28 cellular contexts compared by ENCODE assay signal in the genomic region with DNA sequence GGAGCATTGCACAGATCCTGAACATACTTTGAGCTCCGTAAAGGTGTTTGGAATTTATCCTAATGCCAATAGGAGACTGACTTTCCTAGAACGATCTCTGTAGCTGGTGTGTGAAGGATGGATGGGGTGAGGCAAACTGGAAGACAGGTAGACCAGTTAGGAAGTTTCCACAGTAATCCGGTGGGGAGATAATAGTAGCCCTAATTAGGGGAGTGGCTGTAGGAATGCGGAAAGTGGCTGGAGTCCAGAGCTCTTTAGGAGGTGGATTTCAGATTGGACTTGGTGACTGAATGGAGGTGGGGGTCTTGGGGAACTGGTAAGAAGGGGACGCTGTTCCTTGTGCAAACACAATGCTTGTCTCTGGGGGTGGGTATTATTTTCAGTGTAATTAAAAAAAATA.
DNase-seq lines count a peak whose midpoint lies in the region; ATAC-seq, FAIRE-seq and TF ChIP-seq lines count a peak whose summit lies in the region.
"Had no signal": no experiment of that assay in that cellular context is flagged by ENCODE, and none has a peak within 500 bp of the region (broad histone marks: within the 10 kb centered on the region; RNA-seq: fewer than 3 reads in every experiment).

No MANE protein-coding gene starts in this region.

- CTCF ChIA-PET in PC-3 (lab: Charles Lee) = no interaction called here

- FAIRE-seq in pancreas (lab: Jason Lieb, UNC) = no peak
- FAIRE-seq: GM12878, kidney had no signal

- H2AFZ ChIP-seq in H9 (ENCODE audit: low read length) = no peak overlapping the region
- no peak overlapping the region for H2AFZ ChIP-seq in PC-3 (ENCODE audit: low read length)
- H2AFZ ChIP-seq: hepatocyte had no signal

- H3K36me3 ChIP-seq in PC-3 (ENCODE audit: low read depth, low read length) (no peaks in the 10 kb centered on the region), pancreas (no peaks in the 10 kb centered on the region)
- H3K36me3 ChIP-seq: BE2C had no signal

- H3K4ac ChIP-seq in H9 (ENCODE audit: low read depth, low read length) = no peak overlapping the region

- H2BK12ac ChIP-seq in H9 (ENCODE audit: insufficient read length, low read depth, low read length) = no peak overlapping the region

- POLR2A ChIA-PET in PC-3 (lab: Charles Lee; ENCODE audit: unreplicated experiment) = no interaction called here

- no peak for ATAC-seq in PC-3
- ATAC-seq in pancreas = peak in 2 of 4 donors; percentile 31 to 56
- ATAC-seq: activated CD8-positive, alpha-beta T cell treated with anti-CD3 and anti-CD28 coated beads for 36 hours; activated T-cell treated with anti-CD3 and anti-CD28 coated beads, Interleukin-2, amount 50 U/mL, for 4 hours; GM12878; natural killer cell had no signal

- no peak for TF ChIP-seq CTCF in H9 (conservative IDR thresholded peaks at IDR 0.05)
- TF ChIP-seq CTCF in PC-3 (conservative IDR thresholded peaks at IDR 0.05; ENCODE audit: low read depth, low read length) = no peak
- TF ChIP-seq CTCF in glutamatergic neuron (IDR thresholded peaks at IDR 0.05; ENCODE audit: partially characterized antibody, unreplicated experiment) = no peak
- no peak for TF ChIP-seq CTCF in pancreas (IDR thresholded peaks at IDR 0.05)

- H3K4me3 ChIP-seq in PC-3 (ENCODE audit: low read length) = no peak overlapping the region
- H3K4me3 ChIP-seq in pancreas = no peak overlapping the region
- H3K4me3 ChIP-seq: GM12878, hepatocyte, skin epidermis had no signal

- no peaks in the 10 kb centered on the region for H4K20me1 ChIP-seq in H9 (ENCODE audit: control insufficient read depth, insufficient read depth, insufficient read length)
- no peaks in the 10 kb centered on the region for H4K20me1 ChIP-seq in PC-3 (ENCODE audit: low read length)

- peak overlapping the region; percentile 25 for H3K9ac ChIP-seq in H9 (ENCODE audit: extremely low read depth, insufficient read length, low read length)
- no peak overlapping the region for H3K9ac ChIP-seq in PC-3 (ENCODE audit: low read length)

- no peak overlapping the region for H2AK5ac ChIP-seq in H9 (ENCODE audit: insufficient read length, low read length)

- H2BK120ac ChIP-seq in H9 (ENCODE audit: low read depth, low read length, poor library complexity, severe bottlenecking) = no peak overlapping the region

- BruUV-seq in PC-3 (replicated peaks; lab: Mats Ljungman, UMichigan) = no TSS peak

- H3K14ac ChIP-seq in H9 (ENCODE audit: insufficient read depth, low read length) = no peak overlapping the region

- no peak overlapping the region for H2BK15ac ChIP-seq in H9 (ENCODE audit: low read depth, low read length)

- H3K27me3 ChIP-seq in H9 (ENCODE audit: insufficient read depth, low read length) (no peaks in the 10 kb centered on the region), PC-3 (ENCODE audit: low read length) (no peaks in the 10 kb centered on the region), pancreas (no peaks in the 10 kb centered on the region)
- H3K27me3 ChIP-seq: BE2C, hepatocyte had no signal

- peaks cover 3% of the 10 kb centered on the region for H3K79me1 ChIP-seq in H9 (ENCODE audit: insufficient read depth, low read depth, low read length, poor library complexity, severe bottlenecking)

- H3K4me2 ChIP-seq in H9 (ENCODE audit: insufficient read depth, insufficient read length, low read length) (peak overlapping the region; percentile 55), PC-3 (ENCODE audit: low read length) (peak overlapping the region; percentile 86)
- H3K4me2 ChIP-seq: hepatocyte had no signal

- H3K9me3 Mint-ChIP-seq in H9 (no peaks in the 10 kb centered on the region), glutamatergic neuron (ENCODE audit: unreplicated experiment) (no peaks in the 10 kb centered on the region)
- H3K9me3 Mint-ChIP-seq: activated CD8-positive, alpha-beta T cell treated with anti-CD3 and anti-CD28 coated beads for 36 hours; activated naive CD4-positive, alpha-beta T cell treated with anti-CD3 and anti-CD28 coated beads, Interleukin-2, amount 10 ng/mL, durations not matched to agents 7 days and 5 days; activated T-cell treated with anti-CD3 and anti-CD28 coated beads, Interleukin-2, amount 50 U/mL, for 4 hours; HFFc6; memory B cell; natural killer cell; T-helper 1 cell treated with Interleukin-12 subunit alpha and Interleukin-12 subunit beta and Interleukin-4 antibody, amounts not matched to agents 30 μg/mL and 1 μg/mL, for 36 hours had no signal

- H3K4me3 Mint-ChIP-seq in H9 (peak overlapping the region; percentile 1 to 71), glutamatergic neuron (ENCODE audit: unreplicated experiment) (peak overlapping the region; percentile 12)
- H3K4me3 Mint-ChIP-seq: activated CD8-positive, alpha-beta T cell treated with anti-CD3 and anti-CD28 coated beads for 36 hours; activated naive CD4-positive, alpha-beta T cell treated with anti-CD3 and anti-CD28 coated beads, Interleukin-2, amount 10 ng/mL, durations not matched to agents 7 days and 5 days; activated T-cell treated with anti-CD3 and anti-CD28 coated beads, Interleukin-2, amount 50 U/mL, for 4 hours; HFFc6; memory B cell; natural killer cell; T-helper 1 cell treated with Interleukin-12 subunit alpha and Interleukin-12 subunit beta and Interleukin-4 antibody, amounts not matched to agents 30 μg/mL and 1 μg/mL, for 36 hours had no signal

- H3K27ac ChIP-seq in H9 (ENCODE audit: insufficient read length, low read depth, low read length) (peak overlapping the region; percentile 79), PC-3 (ENCODE audit: low read length) (no peak overlapping the region), pancreas (peak overlapping the region in 3 of 4 donors; percentile 32 to 57 (median 37))
- H3K27ac ChIP-seq: hepatocyte, skin epidermis had no signal

- H3K9me3 ChIP-seq in H9 (ENCODE audit: control insufficient read depth, low read depth, low read length) (no peaks in the 10 kb centered on the region), PC-3 (ENCODE audit: low read length) (no peaks in the 10 kb centered on the region), pancreas (no peaks in the 10 kb centered on the region)
- H3K9me3 ChIP-seq: BE2C had no signal

- no peak overlapping the region for H3K56ac ChIP-seq in H9 (ENCODE audit: insufficient read length, low read depth, low read length)

- no peaks in the 10 kb centered on the region for H3F3A ChIP-seq in PC-3 (ENCODE audit: low read length, unreplicated experiment)

- H3K23ac ChIP-seq in H9 (ENCODE audit: insufficient read length, low read depth, low read length) = no peak overlapping the region

- H3K79me2 ChIP-seq in H9 (ENCODE audit: insufficient read depth, low read length) (peaks cover 34% of the 10 kb centered on the region), PC-3 (ENCODE audit: low read length) (no peaks in the 10 kb centered on the region)

- H3K23me2 ChIP-seq in H9 (ENCODE audit: insufficient read length, low read depth, low read length, poor library complexity, severe bottlenecking) = no peaks in the 10 kb centered on the region

- peaks cover 29% of the 10 kb centered on the region; the same call in 1 of the 2 replicates for H3K4me1 ChIP-seq in H9 (ENCODE audit: insufficient read depth, low read length)
- H3K4me1 ChIP-seq in PC-3 (ENCODE audit: insufficient read depth, low read length) = peaks cover 58% of the 10 kb centered on the region
- peaks cover 0 to 15% (median 12%) of the 10 kb centered on the region in 3 donors for H3K4me1 ChIP-seq in pancreas

- H3K27me3 Mint-ChIP-seq in H9 (ENCODE audit: low read depth) (no peaks in the 10 kb centered on the region), glutamatergic neuron (ENCODE audit: unreplicated experiment) (peaks cover 8% of the 10 kb centered on the region)
- H3K27me3 Mint-ChIP-seq: activated naive CD4-positive, alpha-beta T cell treated with anti-CD3 and anti-CD28 coated beads, Interleukin-2, amount 10 ng/mL, durations not matched to agents 7 days and 5 days had no signal

- no peak overlapping the region for H2BK20ac ChIP-seq in H9 (ENCODE audit: low read depth, low read length, poor library complexity, severe bottlenecking)

- intact Hi-C loops in PC-3 (cut with micrococcal nuclease) = loop anchor here (2.0 to 10.0 kb wide), 3 partner anchors 143 to 495 kb away; no protein-coding TSS in a partner anchor
- intact Hi-C loops in pancreas (cut with DNase I) = no loop called here

- no peak overlapping the region for H3T11ph ChIP-seq in H9 (ENCODE audit: low read length)

- no peak overlapping the region for H4K8ac ChIP-seq in H9 (replicated peaks; ENCODE audit: insufficient read length, low read depth, low read length)

- DNase-seq in H9 (no peak), PC-3 (no peak), glutamatergic neuron (no peak), pancreas (no peak), SKM-1 (lab: John Stamatoyannopoulos, UW; ENCODE audit: unreplicated experiment) (no peak), NCI-H2196 treated with DMSO at 0.1 percent for 48 hours (lab: John Stamatoyannopoulos, UW; ENCODE audit: unreplicated experiment) (no peak), epidermal melanocyte (ENCODE audit: insufficient read length, low spot score) (no peak), RKO (ENCODE audit: low spot score) (no peak)
- DNase-seq: activated CD8-positive, alpha-beta T cell treated with anti-CD3 and anti-CD28 coated beads for 36 hours; activated naive CD4-positive, alpha-beta T cell treated with anti-CD3 and anti-CD28 coated beads, Interleukin-2, amount 10 ng/mL, durations not matched to agents 7 days and 5 days; activated T-cell treated with anti-CD3 and anti-CD28 coated beads, Interleukin-2, amount 50 U/mL, for 4 hours; anterior cingulate cortex; BE2C; foreskin fibroblast; HFFc6; Karpas-422; kidney; natural killer cell; NCI-H1092; NCI-H2081; NCI-H524; Right ventricle myocardium superior; stimulated activated CD4-positive, alpha-beta T cell treated with anti-CD3 and anti-CD28 coated beads, Interleukin-4, amount 100 ng/mL, for 24 hours had no signal

- no peak overlapping the region for H4K5ac ChIP-seq in H9 (ENCODE audit: insufficient read length, low read depth, low read length)

- H3K36me3 Mint-ChIP-seq in H9 (ENCODE audit: insufficient read depth in 1 of 3, low read depth in 3 of 3) (peaks cover 0 to 4% (median under 1%) of the 10 kb centered on the region in 3 experiments; a peak in 3 of 7 replicates), glutamatergic neuron (ENCODE audit: unreplicated experiment) (no peaks in the 10 kb centered on the region)
- H3K36me3 Mint-ChIP-seq: activated naive CD4-positive, alpha-beta T cell treated with anti-CD3 and anti-CD28 coated beads, Interleukin-2, amount 10 ng/mL, durations not matched to agents 7 days and 5 days; memory B cell; natural killer cell had no signal

- no peaks in the 10 kb centered on the region for H3K9me2 ChIP-seq in PC-3 (replicated peaks; ENCODE audit: low read length)

- peaks cover 75 to 78% of the 10 kb centered on the region in 2 experiments for H3K4me1 Mint-ChIP-seq in H9
- H3K4me1 Mint-ChIP-seq in glutamatergic neuron (ENCODE audit: low read depth, unreplicated experiment) = peaks cover 45% of the 10 kb centered on the region
- H3K4me1 Mint-ChIP-seq: activated naive CD4-positive, alpha-beta T cell treated with anti-CD3 and anti-CD28 coated beads, Interleukin-2, amount 10 ng/mL, durations not matched to agents 7 days and 5 days; memory B cell; natural killer cell had no signal

- no peak overlapping the region for H2BK5ac ChIP-seq in H9 (ENCODE audit: insufficient read length, low read length)

- peak overlapping the region; percentile 11 to 99 (median 97) for H3K27ac Mint-ChIP-seq in H9
- H3K27ac Mint-ChIP-seq in glutamatergic neuron (ENCODE audit: unreplicated experiment) = no peak overlapping the region
- H3K27ac Mint-ChIP-seq: activated CD8-positive, alpha-beta T cell treated with anti-CD3 and anti-CD28 coated beads for 36 hours; activated naive CD4-positive, alpha-beta T cell treated with anti-CD3 and anti-CD28 coated beads, Interleukin-2, amount 10 ng/mL, durations not matched to agents 7 days and 5 days; HFFc6; memory B cell; natural killer cell; T-helper 1 cell treated with Interleukin-12 subunit alpha and Interleukin-12 subunit beta and Interleukin-4 antibody, amounts not matched to agents 30 μg/mL and 1 μg/mL, for 36 hours had no signal

- no CpG with 5 or more reads among the region's 5 CpGs for WGBS in H9 (ENCODE audit: extremely low coverage, insufficient read length, low lambda C conversion rate)
- 49 to 50% methylated on average over 5 of the region's 5 CpGs for WGBS in pancreas, 2 donors

- no peak overlapping the region for H4K91ac ChIP-seq in H9 (ENCODE audit: insufficient read length, low read depth, low read length)

- H3K18ac ChIP-seq in H9 (ENCODE audit: insufficient read length, low read depth, low read length) = no peak overlapping the region
